ENCODE assay signal across 1 cellular context in the genomic region with DNA sequence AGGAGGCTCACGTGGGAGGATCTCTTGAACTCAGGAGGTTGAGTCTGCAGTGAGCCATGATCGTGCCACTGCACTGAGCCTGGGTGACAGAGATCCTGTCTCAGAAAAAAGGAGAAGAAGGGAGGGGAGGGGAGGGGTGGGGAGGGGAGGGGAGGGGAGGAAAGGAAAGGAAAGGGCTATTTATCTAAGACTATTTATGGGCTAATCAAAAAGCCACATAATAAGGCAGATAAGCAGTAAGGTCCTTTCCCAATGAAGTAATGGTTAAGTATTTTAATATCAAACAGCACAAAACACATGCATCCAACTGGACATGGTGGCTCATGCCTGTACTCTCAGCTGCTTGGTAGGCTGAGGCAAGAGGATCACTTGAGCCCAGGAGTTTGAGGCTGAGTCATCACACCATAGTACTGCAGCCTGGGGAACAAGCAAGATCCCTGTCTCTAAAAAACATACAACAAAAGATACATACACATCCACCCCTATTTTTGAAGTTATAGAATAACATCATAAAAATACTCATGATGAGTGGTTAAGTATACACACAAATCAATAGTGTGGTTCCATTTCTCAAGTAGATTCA.
TF ChIP-seq lines count a peak whose summit lies in the region.

No MANE protein-coding gene starts in this region.

TF ChIP-seq in HCT116, 20 proteins besides CTCF, POLR2A, EP300 and RAD21:
- no peak for TF ChIP-seq ELF1 (IDR thresholded peaks at IDR 0.05; ENCODE audit: borderline replicate concordance, low read depth)
- TF ChIP-seq SRF (IDR thresholded peaks at IDR 0.05; ENCODE audit: low read depth), result no peak
- no peak for TF ChIP-seq JUND (IDR thresholded peaks at IDR 0.05)
- TF ChIP-seq, protein P1, sequence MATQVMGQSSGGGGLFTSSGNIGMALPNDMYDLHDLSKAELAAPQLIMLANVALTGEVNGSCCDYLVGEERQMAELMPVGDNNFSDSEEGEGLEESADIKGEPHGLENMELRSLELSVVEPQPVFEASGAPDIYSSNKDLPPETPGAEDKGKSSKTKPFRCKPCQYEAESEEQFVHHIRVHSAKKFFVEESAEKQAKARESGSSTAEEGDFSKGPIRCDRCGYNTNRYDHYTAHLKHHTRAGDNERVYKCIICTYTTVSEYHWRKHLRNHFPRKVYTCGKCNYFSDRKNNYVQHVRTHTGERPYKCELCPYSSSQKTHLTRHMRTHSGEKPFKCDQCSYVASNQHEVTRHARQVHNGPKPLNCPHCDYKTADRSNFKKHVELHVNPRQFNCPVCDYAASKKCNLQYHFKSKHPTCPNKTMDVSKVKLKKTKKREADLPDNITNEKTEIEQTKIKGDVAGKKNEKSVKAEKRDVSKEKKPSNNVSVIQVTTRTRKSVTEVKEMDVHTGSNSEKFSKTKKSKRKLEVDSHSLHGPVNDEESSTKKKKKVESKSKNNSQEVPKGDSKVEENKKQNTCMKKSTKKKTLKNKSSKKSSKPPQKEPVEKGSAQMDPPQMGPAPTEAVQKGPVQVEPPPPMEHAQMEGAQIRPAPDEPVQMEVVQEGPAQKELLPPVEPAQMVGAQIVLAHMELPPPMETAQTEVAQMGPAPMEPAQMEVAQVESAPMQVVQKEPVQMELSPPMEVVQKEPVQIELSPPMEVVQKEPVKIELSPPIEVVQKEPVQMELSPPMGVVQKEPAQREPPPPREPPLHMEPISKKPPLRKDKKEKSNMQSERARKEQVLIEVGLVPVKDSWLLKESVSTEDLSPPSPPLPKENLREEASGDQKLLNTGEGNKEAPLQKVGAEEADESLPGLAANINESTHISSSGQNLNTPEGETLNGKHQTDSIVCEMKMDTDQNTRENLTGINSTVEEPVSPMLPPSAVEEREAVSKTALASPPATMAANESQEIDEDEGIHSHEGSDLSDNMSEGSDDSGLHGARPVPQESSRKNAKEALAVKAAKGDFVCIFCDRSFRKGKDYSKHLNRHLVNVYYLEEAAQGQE (IDR thresholded peaks at IDR 0.05; ENCODE audit: low read depth), result no peak
- TF ChIP-seq EZH2phosphoT487 (IDR thresholded peaks at IDR 0.05; ENCODE audit: borderline replicate concordance), result no peak
- TF ChIP-seq EZH2 (IDR thresholded peaks at IDR 0.05), result no peak
- no peak for TF ChIP-seq SP1 (IDR thresholded peaks at IDR 0.05; ENCODE audit: low read depth)
- no peak for TF ChIP-seq ZFX (IDR thresholded peaks at IDR 0.05)
- no peak for TF ChIP-seq FOSL1 (IDR thresholded peaks at IDR 0.05; ENCODE audit: low read depth)
- no peak for TF ChIP-seq TCF7L2 (IDR thresholded peaks at IDR 0.05; ENCODE audit: borderline replicate concordance, extremely low read depth, insufficient read depth, insufficient read length)
- TF ChIP-seq, protein P2, sequence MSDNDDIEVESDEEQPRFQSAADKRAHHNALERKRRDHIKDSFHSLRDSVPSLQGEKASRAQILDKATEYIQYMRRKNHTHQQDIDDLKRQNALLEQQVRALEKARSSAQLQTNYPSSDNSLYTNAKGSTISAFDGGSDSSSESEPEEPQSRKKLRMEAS (IDR thresholded peaks at IDR 0.05), result no peak
- TF ChIP-seq CBX3 (IDR thresholded peaks at IDR 0.05; ENCODE audit: low read depth), result no peak
- no peak for TF ChIP-seq CEBPB (IDR thresholded peaks at IDR 0.05; ENCODE audit: low read depth)
